In the genomic region with DNA sequence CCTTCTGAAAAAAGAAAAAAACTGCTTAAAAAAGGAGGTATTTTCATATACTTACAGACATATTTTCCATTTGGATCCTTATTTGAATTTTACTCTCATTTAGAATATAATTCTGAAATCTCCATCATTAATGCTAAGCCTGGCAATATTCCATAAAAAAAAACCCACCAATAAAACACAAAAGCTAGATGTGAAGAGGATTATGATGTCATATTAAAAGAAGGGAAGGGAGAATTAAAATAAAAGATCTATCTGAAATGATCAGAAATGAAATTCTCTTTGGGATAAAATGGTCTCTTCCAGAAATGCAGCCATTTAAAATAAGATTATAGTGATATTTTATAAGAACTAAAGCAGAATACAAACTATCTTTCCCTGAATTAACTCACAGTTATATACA, we compare ENCODE assay signal across 27 cellular contexts.
"Had no signal": no experiment of that assay in that cellular context is flagged by ENCODE, and none has a peak within 500 bp of the region (broad histone marks: within the 10 kb centered on the region; RNA-seq: fewer than 3 reads in every experiment).

No MANE protein-coding gene starts in this region.

- H3K4me1 Mint-ChIP-seq: immature natural killer cell; memory B cell; naive B cell; stimulated activated effector memory CD8-positive, alpha-beta T cell treated with anti-CD3 and anti-CD28 coated beads, Interleukin-12 subunit alpha, Interleukin-12 subunit beta, amount 100 ng/mL, for 72 hours had no signal

- H3K36me3 Mint-ChIP-seq: immature natural killer cell; memory B cell; naive B cell; natural killer cell treated with Interleukin-12 subunit alpha and Interleukin-12 subunit beta and Interleukin-15 and Interleukin-18, amount 100 ng/mL, for 72 hours; stimulated activated effector memory CD8-positive, alpha-beta T cell treated with anti-CD3 and anti-CD28 coated beads, Interleukin-12 subunit alpha, Interleukin-12 subunit beta, amount 100 ng/mL, for 72 hours had no signal

- H3K4me2 ChIP-seq: smooth muscle cell had no signal

- H3K9me3 ChIP-seq: esophagus squamous epithelium, lower lobe of right lung, mucosa of descending colon, neutrophil, pancreas, stomach, thyroid gland had no signal

- H3K4me3 Mint-ChIP-seq: immature natural killer cell; memory B cell; naive B cell; natural killer cell treated with Interleukin-12 subunit alpha and Interleukin-12 subunit beta and Interleukin-15 and Interleukin-18, amount 100 ng/mL, for 72 hours; neural crest cell; stimulated activated effector memory CD8-positive, alpha-beta T cell treated with anti-CD3 and anti-CD28 coated beads, Interleukin-12 subunit alpha, Interleukin-12 subunit beta, amount 100 ng/mL, for 72 hours had no signal

- H3K36me3 ChIP-seq: esophagus squamous epithelium, lower lobe of right lung, neutrophil, pancreas, stomach, thyroid gland had no signal

- ATAC-seq: left ventricle myocardium superior; lower lobe of right lung; mucosa of descending colon; natural killer cell treated with Interleukin-12 subunit alpha and Interleukin-12 subunit beta and Interleukin-15 and Interleukin-18, amount 100 ng/mL, for 72 hours; pancreas; sciatic nerve; stimulated activated effector memory CD8-positive, alpha-beta T cell treated with anti-CD3 and anti-CD28 coated beads, Interleukin-12 subunit alpha, Interleukin-12 subunit beta, amount 100 ng/mL, for 72 hours had no signal

- H3K27ac ChIP-seq: coronary artery, esophagus squamous epithelium, lower lobe of right lung, neutrophil, pancreas, stomach, thyroid gland had no signal

- H3K27me3 ChIP-seq: esophagus squamous epithelium, neutrophil, thyroid gland had no signal

- H3K27me3 Mint-ChIP-seq: memory B cell had no signal

- H3K9me3 Mint-ChIP-seq: immature natural killer cell; memory B cell; naive B cell; natural killer cell treated with Interleukin-12 subunit alpha and Interleukin-12 subunit beta and Interleukin-15 and Interleukin-18, amount 100 ng/mL, for 72 hours; neural crest cell; stimulated activated effector memory CD8-positive, alpha-beta T cell treated with anti-CD3 and anti-CD28 coated beads, Interleukin-12 subunit alpha, Interleukin-12 subunit beta, amount 100 ng/mL, for 72 hours had no signal

- H3K27ac Mint-ChIP-seq: immature natural killer cell; memory B cell; naive B cell; natural killer cell treated with Interleukin-12 subunit alpha and Interleukin-12 subunit beta and Interleukin-15 and Interleukin-18, amount 100 ng/mL, for 72 hours; stimulated activated effector memory CD8-positive, alpha-beta T cell treated with anti-CD3 and anti-CD28 coated beads, Interleukin-12 subunit alpha, Interleukin-12 subunit beta, amount 100 ng/mL, for 72 hours had no signal

- H3K4me1 ChIP-seq: lower lobe of right lung, pancreas, stomach, thyroid gland had no signal

- H3K4me3 ChIP-seq: coronary artery, esophagus squamous epithelium, lower lobe of right lung, mucosa of descending colon, pancreas, smooth muscle cell, stomach, thyroid gland had no signal

- DNase-seq: dermis blood vessel endothelial cell; effector memory CD4-positive, alpha-beta T cell; erythroblast; esophagus squamous epithelium; foreskin melanocyte; hypothalamus; immature natural killer cell; islet precursor cell; left ventricle myocardium superior; lower lobe of right lung; mucosa of descending colon; naive B cell; pancreas; stimulated activated CD4-positive, alpha-beta T cell treated with anti-CD3 and anti-CD28 coated beads, Interleukin-2, amount 100 ng/mL, for 24 hours; stimulated activated CD4-positive, alpha-beta T cell treated with anti-CD3 and anti-CD28 coated beads, Interleukin-4, amount 100 ng/mL, for 24 hours; stimulated activated naive CD4-positive, alpha-beta T cell treated with Interleukin-2 at 50 U/mL for 16 hours; stomach; thyroid gland; trophoblast cell had no signal
